ENCODE assay signal across 17 cellular contexts in genomic region chr5:115850771-115851416, GRCh38. TPM values are rescaled to one million over a fixed set of nuclear protein-coding genes. Genes with fewer than 3 reads are reported as not detected.
A peak's percentile ranks its signal among the peaks of the same experiment; 100 is the strongest.
DNase-seq lines count a peak whose midpoint lies in the region; ATAC-seq, FAIRE-seq and TF ChIP-seq lines count a peak whose summit lies in the region.
"Had no signal": no experiment of that assay in that cellular context is flagged by ENCODE, and none has a peak within 500 bp of the region (broad histone marks: within the 10 kb centered on the region; RNA-seq: fewer than 3 reads in every experiment).

No MANE protein-coding gene starts in this region.

- TF ChIP-seq POLR2A in GM12891 (IDR thresholded peaks at IDR 0.05; ENCODE audit: low read depth, low read length) = no peak

- WGBS in right cardiac atrium = 34% methylated on average over 3 of the region's 3 CpGs
- WGBS in endodermal cell (ENCODE audit: insufficient coverage in 1 of 2, insufficient read length in 1 of 2), 2 experiments = 70 to 95% methylated on average over 2 to 3 of the region's 3 CpGs

- peaks cover 15% of the 10 kb centered on the region for H3K4me1 Mint-ChIP-seq in activated T-helper 2 cell treated with anti-CD3 and anti-CD28 coated beads, Interferon-gamma antibody, Interleukin-2, Interleukin-4, amounts not matched to agents 10 μg/mL and 5 μg/mL and 100 μg/mL, durations not matched to agents 14 hours and 24 hours and 36 hours (ENCODE audit: low read depth)
- H3K4me1 Mint-ChIP-seq in endodermal cell = peaks cover 5% of the 10 kb centered on the region

- no peaks in the 10 kb centered on the region for H3K27me3 ChIP-seq in ascending aorta
- H3K27me3 ChIP-seq in right cardiac atrium (ENCODE audit: control insufficient read depth, insufficient read depth) = no peaks in the 10 kb centered on the region
- H3K27me3 ChIP-seq in endodermal cell (ENCODE audit: control insufficient read depth, insufficient read depth, low read length, poor library complexity, severe bottlenecking) = no peaks in the 10 kb centered on the region

- H3K4me3 ChIP-seq in ascending aorta (peak overlapping the region; percentile 11 to 35), right cardiac atrium (ENCODE audit: low read length) (peak overlapping the region; percentile 20), endodermal cell (ENCODE audit: low read length) (no peak overlapping the region)

- H3K27ac ChIP-seq in ascending aorta (peak overlapping the region; percentile 41 to 56), right cardiac atrium (ENCODE audit: low read length) (no peak overlapping the region), endodermal cell (ENCODE audit: low read depth, low read length) (no peak overlapping the region)

- DNase-seq in GM12891 (ENCODE audit: insufficient read length, low spot score) (no peak), ascending aorta (ENCODE audit: low spot score in 2 of 2) (no peak), right cardiac atrium (no peak), sciatic nerve (ENCODE audit: low spot score) (no peak), head of caudate nucleus (no peak), GOT3 (lab: John Stamatoyannopoulos, UW) (no peak), endodermal cell (no peak)
- no peak for DNase-seq in activated T-helper 2 cell treated with anti-CD3 and anti-CD28 coated beads, Interferon-gamma antibody, Interleukin-2, Interleukin-4, amounts not matched to agents 10 μg/mL and 5 μg/mL and 100 μg/mL, durations not matched to agents 14 hours and 24 hours and 36 hours (ENCODE audit: low spot score)
- DNase-seq: activated naive CD8-positive, alpha-beta T cell treated with anti-CD3 and anti-CD28 coated beads, Interleukin-2, amount 10 ng/mL, durations not matched to agents 7 days and 5 days; CD4-positive, alpha-beta memory T cell; effector memory CD4-positive, alpha-beta T cell; hypothalamus; KG1; NCI-H1694 treated with DMSO at 0.1 percent for 48 hours; NCI-H748 treated with DMSO at 0.1 percent for 48 hours; retina; SHP77 had no signal

- peaks cover 12% of the 10 kb centered on the region for H3K9me3 Mint-ChIP-seq in activated T-helper 2 cell treated with anti-CD3 and anti-CD28 coated beads, Interferon-gamma antibody, Interleukin-2, Interleukin-4, amounts not matched to agents 10 μg/mL and 5 μg/mL and 100 μg/mL, durations not matched to agents 14 hours and 24 hours and 36 hours
- peaks cover 13% of the 10 kb centered on the region for H3K9me3 Mint-ChIP-seq in endodermal cell

- H3K9me3 ChIP-seq in ascending aorta (no peaks in the 10 kb centered on the region), right cardiac atrium (ENCODE audit: control insufficient read depth, low read length) (no peaks in the 10 kb centered on the region), endodermal cell (ENCODE audit: control insufficient read depth, low read length) (peaks cover 17% of the 10 kb centered on the region)

- H3K36me3 ChIP-seq in ascending aorta (no peaks in the 10 kb centered on the region), endodermal cell (ENCODE audit: control insufficient read depth, insufficient read depth, low read length) (no peaks in the 10 kb centered on the region)

- no peak overlapping the region for H3K9ac ChIP-seq in endodermal cell (ENCODE audit: extremely low read depth, low read length, poor library complexity, severe bottlenecking)

- peaks cover 15% of the 10 kb centered on the region for H3K36me3 Mint-ChIP-seq in activated T-helper 2 cell treated with anti-CD3 and anti-CD28 coated beads, Interferon-gamma antibody, Interleukin-2, Interleukin-4, amounts not matched to agents 10 μg/mL and 5 μg/mL and 100 μg/mL, durations not matched to agents 14 hours and 24 hours and 36 hours (ENCODE audit: low read depth)
- H3K36me3 Mint-ChIP-seq in endodermal cell (ENCODE audit: low read depth) = peaks cover 8% of the 10 kb centered on the region

- H3K4me1 ChIP-seq in ascending aorta (peaks cover 0 to 16% of the 10 kb centered on the region in 2 donors), right cardiac atrium (ENCODE audit: control insufficient read depth, insufficient read depth, low read length) (peaks cover 7% of the 10 kb centered on the region), endodermal cell (ENCODE audit: control insufficient read depth, insufficient read depth, low read length) (no peaks in the 10 kb centered on the region)

- TF ChIP-seq CTCF in ascending aorta (IDR thresholded peaks at IDR 0.05) (no peak), endodermal cell (conservative IDR thresholded peaks at IDR 0.05) (no peak)

- peak; percentile 20 for FAIRE-seq in GM12891 (lab: Jason Lieb, UNC)

- H3K27me3 Mint-ChIP-seq in activated T-helper 2 cell treated with anti-CD3 and anti-CD28 coated beads, Interferon-gamma antibody, Interleukin-2, Interleukin-4, amounts not matched to agents 10 μg/mL and 5 μg/mL and 100 μg/mL, durations not matched to agents 14 hours and 24 hours and 36 hours (ENCODE audit: low read depth) = no peaks in the 10 kb centered on the region
- H3K27me3 Mint-ChIP-seq in endodermal cell (ENCODE audit: insufficient read depth) = no peaks in the 10 kb centered on the region
- H3K27me3 Mint-ChIP-seq: activated naive CD8-positive, alpha-beta T cell treated with anti-CD3 and anti-CD28 coated beads, Interleukin-2, amount 10 ng/mL, durations not matched to agents 7 days and 5 days; CD4-positive, alpha-beta memory T cell had no signal

- peak in 1 of 2 donors; percentile 33 for ATAC-seq in right cardiac atrium
- ATAC-seq in sciatic nerve = peak; percentile 56

- H3K27ac Mint-ChIP-seq in activated T-helper 2 cell treated with anti-CD3 and anti-CD28 coated beads, Interferon-gamma antibody, Interleukin-2, Interleukin-4, amounts not matched to agents 10 μg/mL and 5 μg/mL and 100 μg/mL, durations not matched to agents 14 hours and 24 hours and 36 hours = no peak overlapping the region
- H3K27ac Mint-ChIP-seq in endodermal cell = no peak overlapping the region
- H3K27ac Mint-ChIP-seq: activated naive CD8-positive, alpha-beta T cell treated with anti-CD3 and anti-CD28 coated beads, Interleukin-2, amount 10 ng/mL, durations not matched to agents 7 days and 5 days had no signal

- intact Hi-C loops in ascending aorta (cut with DNase I) = no loop called here
- intact Hi-C loops in right cardiac atrium (cut with DNase I) = no loop called here
- intact Hi-C loops in sciatic nerve (cut with DNase I) = no loop called here
- intact Hi-C loops in activated T-helper 2 cell treated with anti-CD3 and anti-CD28 coated beads, Interferon-gamma antibody, Interleukin-2, Interleukin-4, amounts not matched to agents 10 μg/mL and 5 μg/mL and 100 μg/mL, durations not matched to agents 14 hours and 24 hours and 36 hours (cut with micrococcal nuclease) = no loop called here
- intact Hi-C loops in head of caudate nucleus (cut with DNase I) = no loop called here

- no peak overlapping the region for H3K4me3 Mint-ChIP-seq in activated T-helper 2 cell treated with anti-CD3 and anti-CD28 coated beads, Interferon-gamma antibody, Interleukin-2, Interleukin-4, amounts not matched to agents 10 μg/mL and 5 μg/mL and 100 μg/mL, durations not matched to agents 14 hours and 24 hours and 36 hours (ENCODE audit: low read depth)
- H3K4me3 Mint-ChIP-seq in endodermal cell = no peak overlapping the region
- H3K4me3 Mint-ChIP-seq: activated naive CD8-positive, alpha-beta T cell treated with anti-CD3 and anti-CD28 coated beads, Interleukin-2, amount 10 ng/mL, durations not matched to agents 7 days and 5 days; CD4-positive, alpha-beta memory T cell had no signal

TF ChIP-seq in GM12891, 5 proteins besides CTCF, POLR2A, EP300 and RAD21:
- TF ChIP-seq SPI1 (IDR thresholded peaks at IDR 0.05; ENCODE audit: low read depth, low read length) = no peak
- TF ChIP-seq POLR2AphosphoS5 (IDR thresholded peaks at IDR 0.05; ENCODE audit: low read depth, low read length) = no peak
- TF ChIP-seq TAF1 (IDR thresholded peaks at IDR 0.05; ENCODE audit: low read depth, low read length) = no peak

RNA-seq across cellular contexts. Expression of gene AP3S1, which starts 9.2 kb away (rescaled TPM):
- polyA plus RNA-seq in GM12891 (2012; ENCODE audit: low read depth, missing spikeins) = 160 TPM
- total RNA-seq in ascending aorta (140 TPM), right cardiac atrium (10 to 100 TPM; 70.9 to 82.2 (median 77.6) TPM), sciatic nerve (106 TPM), endodermal cell (10 to 100 TPM; 51.2 to 75.0 TPM)
- polyA plus RNA-seq in right cardiac atrium = 73.0 TPM
- 69.0 and 74.8 TPM in 2 replicates for total RNA-seq in activated T-helper 2 cell treated with anti-CD3 and anti-CD28 coated beads, Interferon-gamma antibody, Interleukin-2, Interleukin-4, amounts not matched to agents 10 μg/mL and 5 μg/mL and 100 μg/mL, durations not matched to agents 14 hours and 24 hours and 36 hours
- polyA plus RNA-seq in endodermal cell (2013, experiment 1 of 2) = 67.5 TPM
- polyA plus RNA-seq in endodermal cell (2013, experiment 2 of 2) = 68.4 TPM

RNA-seq across cellular contexts. Expression of gene ATG12, which starts 9.5 kb away (rescaled TPM):
- 47.5 TPM for polyA plus RNA-seq in GM12891 (2012; ENCODE audit: low read depth, missing spikeins)
- total RNA-seq in ascending aorta (30.3 TPM), right cardiac atrium (10 to 100 TPM; 25.3 to 31.6 (median 28.8) TPM), sciatic nerve (44.6 TPM), endodermal cell (10 to 100 TPM; 47.9 to 57.8 TPM)
- 22.9 TPM for polyA plus RNA-seq in right cardiac atrium
- 33.8 and 34.5 TPM in 2 replicates for total RNA-seq in activated T-helper 2 cell treated with anti-CD3 and anti-CD28 coated beads, Interferon-gamma antibody, Interleukin-2, Interleukin-4, amounts not matched to agents 10 μg/mL and 5 μg/mL and 100 μg/mL, durations not matched to agents 14 hours and 24 hours and 36 hours
- polyA plus RNA-seq in endodermal cell (2013, experiment 1 of 2) = 77.8 TPM
- 69.7 TPM for polyA plus RNA-seq in endodermal cell (2013, experiment 2 of 2)

RNA-seq across cellular contexts. Expression of gene CDO1, which starts 34.4 kb away (rescaled TPM):
- polyA plus RNA-seq in GM12891 (2012; ENCODE audit: low read depth, missing spikeins) = 0.10 TPM
- total RNA-seq in ascending aorta = 36.0 TPM
- total RNA-seq in right cardiac atrium = 10 to 100 TPM; 12.2 to 29.0 (median 15.8) TPM
- 25.6 TPM for polyA plus RNA-seq in right cardiac atrium
- 72.8 TPM for total RNA-seq in sciatic nerve
- total RNA-seq in activated T-helper 2 cell treated with anti-CD3 and anti-CD28 coated beads, Interferon-gamma antibody, Interleukin-2, Interleukin-4, amounts not matched to agents 10 μg/mL and 5 μg/mL and 100 μg/mL, durations not matched to agents 14 hours and 24 hours and 36 hours = 0.18 and 1.2 TPM in 2 replicates
- total RNA-seq in endodermal cell = 10 to 100 TPM in 1 of 2 donors, 1 to 10 TPM in 1; 7.6 to 11.7 TPM
- polyA plus RNA-seq in endodermal cell (2013, experiment 1 of 2) = 31.2 TPM
- polyA plus RNA-seq in endodermal cell (2013, experiment 2 of 2) = 26.9 TPM
- polyA plus RNA-seq: CD4-positive, alpha-beta memory T cell had no signal

Comparison
In these comparisons a context has a peak if more than half of its experiments do, and no peak if none do; other contexts are left out.
1. H3K27ac ChIP-seq: peak in ascending aorta (2 of 2); none in right cardiac atrium (single experiment) and endodermal cell (single experiment).